In genomic region chr4:57320880-57321279, GRCh38 we compare ENCODE assay signal across 16 cellular contexts.
DNase-seq lines count a peak whose midpoint lies in the region; ATAC-seq and TF ChIP-seq lines count a peak whose summit lies in the region.
"Had no signal": no experiment of that assay in that cellular context is flagged by ENCODE, and none has a peak within 500 bp of the region (broad histone marks: within the 10 kb centered on the region; RNA-seq: fewer than 3 reads in every experiment).

No MANE protein-coding gene starts in this region.

- DNase-seq in MCF 10A (ENCODE audit: unreplicated experiment) (no peak), mammary epithelial cell (no peak), esophagus muscularis mucosa (ENCODE audit: extremely low spot score) (peak; percentile 21), nephron progenitor cell (no peak), aorta (no peak), iPS-NIHi7 (ENCODE audit: extremely low spot score) (no peak), GM13976 (ENCODE audit: low spot score) (no peak), medulla oblongata (ENCODE audit: extremely low spot score) (no peak)
- DNase-seq: ACHN; CD4-positive, CD25-positive, alpha-beta regulatory T cell; DMS79; H7 had no signal

- in situ Hi-C loops in mammary epithelial cell (cut with MboI; ENCODE audit: low sequenced_read_pairs in 2 of 2), result no loop called here
- in situ Hi-C loops in GM13976 (cut with MboI; ENCODE audit: low sequenced_read_pairs, unreplicated experiment), result no loop called here

- H3K4me3 ChIP-seq in mammary epithelial cell (replicated peaks in 1 of 3; ENCODE audit: insufficient read depth in 1 of 3, low read depth in 2 of 3, low read length in 3 of 3) (no peak overlapping the region), esophagus muscularis mucosa (no peak overlapping the region), aorta (ENCODE audit: low read length in 2 of 2) (no peak overlapping the region)
- H3K4me3 ChIP-seq: BLaER1 treated with 17β-estradiol and CSF1 and Interleukin-3, amounts not matched to agents 10 nM and 100 nM; GM12878; GM23338 had no signal

- CTCF ChIA-PET in MCF 10A (lab: Yijun Ruan, JAX), result no interaction called here
- CTCF ChIA-PET in mammary epithelial cell (lab: Charles Lee; ENCODE audit: low non-redundant PET), result no interaction called here

- H3K27me3 ChIP-seq in mammary epithelial cell (ENCODE audit: insufficient read depth, low read length), result no peaks in the 10 kb centered on the region
- no peaks in the 10 kb centered on the region for H3K27me3 ChIP-seq in esophagus muscularis mucosa
- no peaks in the 10 kb centered on the region for H3K27me3 ChIP-seq in aorta (ENCODE audit: control insufficient read depth in 1 of 2, insufficient read depth in 2 of 2, low read length in 1 of 2)
- H3K27me3 ChIP-seq: BLaER1 treated with 17β-estradiol and CSF1 and Interleukin-3, amounts not matched to agents 10 nM and 100 nM had no signal

- peak overlapping the region; percentile 79 for H3K27ac Mint-ChIP-seq in MCF 10A (ENCODE audit: low read depth, unreplicated experiment)
- H3K27ac Mint-ChIP-seq in nephron progenitor cell, result peak overlapping the region; percentile 49
- H3K27ac Mint-ChIP-seq: CD4-positive, CD25-positive, alpha-beta regulatory T cell; GM23338 had no signal

- TF ChIP-seq EP300 in esophagus muscularis mucosa (IDR thresholded peaks at IDR 0.05), result no peak

- H3K4me2 ChIP-seq in mammary epithelial cell (ENCODE audit: insufficient read depth, low read depth, low read length), result no peak overlapping the region
- H3K4me2 ChIP-seq: GM23338 had no signal

- H3K9me3 Mint-ChIP-seq in MCF 10A (ENCODE audit: unreplicated experiment) (peaks cover 6% of the 10 kb centered on the region), nephron progenitor cell (no peaks in the 10 kb centered on the region)
- H3K9me3 Mint-ChIP-seq: GM23338 had no signal

- no peaks in the 10 kb centered on the region for H3K36me3 Mint-ChIP-seq in MCF 10A (ENCODE audit: insufficient read depth, unreplicated experiment)
- H3K36me3 Mint-ChIP-seq in nephron progenitor cell (ENCODE audit: low read depth), result no peaks in the 10 kb centered on the region
- H3K36me3 Mint-ChIP-seq: CD4-positive, CD25-positive, alpha-beta regulatory T cell had no signal

- H3K9me3 ChIP-seq in mammary epithelial cell (replicated peaks; ENCODE audit: insufficient read depth, low read length), result no peaks in the 10 kb centered on the region
- H3K9me3 ChIP-seq in esophagus muscularis mucosa, result no peaks in the 10 kb centered on the region
- H3K9me3 ChIP-seq in aorta (ENCODE audit: control insufficient read depth, low read length), result no peaks in the 10 kb centered on the region
- H3K9me3 ChIP-seq: BLaER1 treated with 17β-estradiol and CSF1 and Interleukin-3, amounts not matched to agents 10 nM and 100 nM had no signal

- H3K79me2 ChIP-seq in mammary epithelial cell (ENCODE audit: insufficient read depth, low read length), result no peaks in the 10 kb centered on the region

- TF ChIP-seq CTCF in MCF 10A (IDR thresholded peaks at IDR 0.05; ENCODE audit: unreplicated experiment) (no peak), mammary epithelial cell (conservative IDR thresholded peaks at IDR 0.05 in 1 of 2, IDR thresholded peaks at IDR 0.05 in 1 of 2; ENCODE audit: extremely low read depth in 1 of 2, insufficient read depth in 1 of 2, low read depth in 1 of 2, low read length in 2 of 2) (no peak), esophagus muscularis mucosa (IDR thresholded peaks at IDR 0.05) (no peak), nephron progenitor cell (IDR thresholded peaks at IDR 0.05) (no peak), GM13976 (IDR thresholded peaks at IDR 0.05; ENCODE audit: borderline replicate concordance, control extremely low read depth, extremely low read depth, insufficient read depth, missing control alignments) (no peak)

- H3K27ac ChIP-seq in mammary epithelial cell (ENCODE audit: insufficient read depth, low read depth, low read length) (no peak overlapping the region), esophagus muscularis mucosa (replicated peaks in 1 of 4) (no peak overlapping the region), aorta (ENCODE audit: low read depth in 1 of 2, low read length in 2 of 2) (no peak overlapping the region)
- H3K27ac ChIP-seq: BLaER1 treated with 17β-estradiol and CSF1 and Interleukin-3, amounts not matched to agents 10 nM and 100 nM; HL-60 had no signal

- H3K4me1 ChIP-seq in mammary epithelial cell (ENCODE audit: insufficient read depth, low read length), result no peaks in the 10 kb centered on the region
- no peaks in the 10 kb centered on the region for H3K4me1 ChIP-seq in esophagus muscularis mucosa
- H3K4me1 ChIP-seq in aorta (ENCODE audit: control insufficient read depth in 1 of 2, insufficient read depth in 2 of 2, low read length in 2 of 2), result no peaks in the 10 kb centered on the region

- H4K20me1 ChIP-seq in mammary epithelial cell (ENCODE audit: insufficient read depth, low read length), result no peaks in the 10 kb centered on the region
- H4K20me1 ChIP-seq: BLaER1 treated with 17β-estradiol and CSF1 and Interleukin-3, amounts not matched to agents 10 nM and 100 nM had no signal

- BruUV-seq in MCF 10A (replicated peaks; lab: Mats Ljungman, UMichigan), result no TSS peak
- no TSS peak for BruUV-seq in mammary epithelial cell (replicated peaks; lab: Mats Ljungman, UMichigan)

- 47% methylated on average over 4 of the region's 4 CpGs for WGBS in mammary epithelial cell (ENCODE audit: low coverage, missing lambda C conversion rate)
- WGBS in esophagus muscularis mucosa, result 52% methylated on average over 4 of the region's 4 CpGs
- 22 to 24% methylated on average over 4 of the region's 4 CpGs for WGBS in aorta, 2 donors

- peaks cover 30% of the 10 kb centered on the region for H3K4me1 Mint-ChIP-seq in MCF 10A (ENCODE audit: insufficient read depth, unreplicated experiment)
- H3K4me1 Mint-ChIP-seq in nephron progenitor cell, result peaks cover 37% of the 10 kb centered on the region
- H3K4me1 Mint-ChIP-seq: CD4-positive, CD25-positive, alpha-beta regulatory T cell had no signal

- dilution Hi-C loops in mammary epithelial cell (cut with HindIII; ENCODE audit: low sequenced_read_pairs), result no loop called here

- no peaks in the 10 kb centered on the region for H3K27me3 Mint-ChIP-seq in MCF 10A (ENCODE audit: insufficient read depth, unreplicated experiment)
- H3K27me3 Mint-ChIP-seq in nephron progenitor cell (ENCODE audit: low read depth, poor library complexity), result peaks cover 4% of the 10 kb centered on the region

- no peak overlapping the region for H3K9ac ChIP-seq in mammary epithelial cell (ENCODE audit: insufficient read depth, low read length)
- H3K9ac ChIP-seq: BLaER1 treated with 17β-estradiol and CSF1 and Interleukin-3, amounts not matched to agents 10 nM and 100 nM had no signal

- intact Hi-C loops in MCF 10A (cut with micrococcal nuclease) (no loop called here), mammary epithelial cell (cut with micrococcal nuclease) (no loop called here), esophagus muscularis mucosa (cut with DNase I) (no loop called here), aorta (cut with DNase I) (no loop called here)

- ATAC-seq in aorta (ENCODE audit: low FRiP score), result peak; percentile 27
- ATAC-seq: GM12878, GM23338 had no signal

- no peak overlapping the region for H2AFZ ChIP-seq in mammary epithelial cell (ENCODE audit: low read depth, low read length)

- no peak overlapping the region for H3K4me3 Mint-ChIP-seq in MCF 10A (ENCODE audit: unreplicated experiment)
- no peak overlapping the region for H3K4me3 Mint-ChIP-seq in nephron progenitor cell
- H3K4me3 Mint-ChIP-seq: CD4-positive, CD25-positive, alpha-beta regulatory T cell; GM23338 had no signal

- no peaks in the 10 kb centered on the region for H3K36me3 ChIP-seq in mammary epithelial cell (ENCODE audit: insufficient read depth, low read length)
- H3K36me3 ChIP-seq in esophagus muscularis mucosa, result no peaks in the 10 kb centered on the region
- no peaks in the 10 kb centered on the region for H3K36me3 ChIP-seq in aorta (ENCODE audit: control insufficient read depth in 1 of 2, insufficient read depth in 2 of 2, low read length in 1 of 2)
- H3K36me3 ChIP-seq: BLaER1 treated with 17β-estradiol and CSF1 and Interleukin-3, amounts not matched to agents 10 nM and 100 nM had no signal

- no peak for TF ChIP-seq POLR2A in esophagus muscularis mucosa (IDR thresholded peaks at IDR 0.05; ENCODE audit: low read depth)

- POLR2A ChIA-PET in MCF 10A (lab: Yijun Ruan, JAX), result no interaction called here
